Comparison of ENCODE assay signal across 25 cellular contexts in the genomic region with DNA sequence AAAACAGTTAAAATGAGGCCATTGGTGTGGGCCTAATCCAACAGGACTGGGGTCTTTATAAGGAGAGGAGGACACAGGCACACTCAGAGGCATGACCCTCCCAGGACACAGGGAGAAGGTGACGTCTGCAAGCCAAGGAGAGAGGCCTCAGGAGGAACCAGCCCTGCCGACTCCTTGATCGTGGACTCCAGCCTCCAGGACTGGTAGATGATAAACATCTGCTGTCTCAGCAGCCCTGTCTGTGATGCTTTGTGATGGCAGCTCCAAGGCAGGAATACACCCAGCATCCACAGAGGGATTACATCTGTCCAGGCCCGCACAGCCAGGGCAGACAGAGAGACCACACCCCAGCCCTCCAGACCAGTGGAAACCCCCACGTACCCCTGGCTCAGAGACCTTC.
"Had no signal": no experiment of that assay in that cellular context is flagged by ENCODE, and none has a peak within 500 bp of the region (broad histone marks: within the 10 kb centered on the region; RNA-seq: fewer than 3 reads in every experiment).

No MANE protein-coding gene starts in this region.

- H3K27me3 ChIP-seq: vagina had no signal

- H3K4me1 ChIP-seq: testis, vagina had no signal

- FAIRE-seq: astrocyte had no signal

- H3K27ac Mint-ChIP-seq: activated B cell treated with CpG ODN at 0.5 μM for 24 hours; activated CD4-positive, alpha-beta T cell treated with anti-CD3 and anti-CD28 coated beads for 36 hours; activated naive CD4-positive, alpha-beta T cell treated with anti-CD3 and anti-CD28 coated beads, Interleukin-2, amount 50 U/mL, for 72 hours; activated T-cell treated with anti-CD3 and anti-CD28 coated beads, Interleukin-2, amount 50 U/mL, for 24 hours; activated T-helper 17 cell treated with anti-CD3 and anti-CD28 coated beads, Interleukin-2, amount 50 U/mL, for 72 hours; progenitor cell of endocrine pancreas; stimulated activated naive CD8-positive, alpha-beta T cell treated with anti-CD3 and anti-CD28 coated beads, Interleukin-15, amount 100 ng/mL, for 72 hours; type B pancreatic cell had no signal

- H3K4me3 ChIP-seq: breast epithelium, hepatocyte, testis, vagina had no signal

- H3K36me3 Mint-ChIP-seq: type B pancreatic cell had no signal

- H3K36me3 ChIP-seq: breast epithelium, left ventricle myocardium inferior, spleen, vagina had no signal

- DNase-seq: activated B cell treated with CpG ODN at 0.5 μM for 24 hours; activated CD4-positive, alpha-beta T cell treated with anti-CD3 and anti-CD28 coated beads for 36 hours; activated CD4-positive, alpha-beta T cell treated with anti-CD3 and anti-CD28 coated beads, Interleukin-2, amount 50 U/mL, for 4 hours; activated CD8-positive, alpha-beta memory T cell treated with anti-CD3 and anti-CD28 coated beads for 24 hours; activated CD8-positive, alpha-beta memory T cell treated with anti-CD3 and anti-CD28 coated beads, Interleukin-2, amount 50 U/mL, for 4 hours; activated T-cell treated with anti-CD3 and anti-CD28 coated beads, Interleukin-2, amount 50 U/mL, for 24 hours; cerebellar nuclear complex; cortex of kidney; effector CD4-positive, alpha-beta T cell; foreskin melanocyte; kidney glomerular epithelial cell; left ventricle myocardium inferior; spleen; stimulated activated CD4-positive, alpha-beta T cell treated with anti-CD3 and anti-CD28 coated beads, Interleukin-4, amount 100 ng/mL, for 4 hours; stimulated activated naive CD8-positive, alpha-beta T cell treated with anti-CD3 and anti-CD28 coated beads, Interleukin-15, amount 100 ng/mL, for 72 hours; T-helper 9 cell; testis had no signal

- H3K4me3 Mint-ChIP-seq: activated B cell treated with CpG ODN at 0.5 μM for 24 hours; activated CD4-positive, alpha-beta T cell treated with anti-CD3 and anti-CD28 coated beads for 36 hours; activated T-cell treated with anti-CD3 and anti-CD28 coated beads, Interleukin-2, amount 50 U/mL, for 24 hours; activated T-helper 17 cell treated with anti-CD3 and anti-CD28 coated beads, Interleukin-2, amount 50 U/mL, for 72 hours; stimulated activated naive CD8-positive, alpha-beta T cell treated with anti-CD3 and anti-CD28 coated beads, Interleukin-15, amount 100 ng/mL, for 72 hours; type B pancreatic cell had no signal

- H3K9me3 ChIP-seq: breast epithelium, left ventricle myocardium inferior, testis, vagina had no signal

- H3K27ac ChIP-seq: breast epithelium, hepatocyte, spleen, testis, vagina had no signal

- H3K4me1 Mint-ChIP-seq: activated CD4-positive, alpha-beta T cell treated with anti-CD3 and anti-CD28 coated beads for 36 hours; activated T-helper 17 cell treated with anti-CD3 and anti-CD28 coated beads, Interleukin-2, amount 50 U/mL, for 72 hours had no signal

- H3K9me3 Mint-ChIP-seq: activated B cell treated with CpG ODN at 0.5 μM for 24 hours; activated naive CD4-positive, alpha-beta T cell treated with anti-CD3 and anti-CD28 coated beads, Interleukin-2, amount 50 U/mL, for 72 hours; activated T-cell treated with anti-CD3 and anti-CD28 coated beads, Interleukin-2, amount 50 U/mL, for 24 hours; activated T-helper 17 cell treated with anti-CD3 and anti-CD28 coated beads, Interleukin-2, amount 50 U/mL, for 72 hours; stimulated activated naive CD8-positive, alpha-beta T cell treated with anti-CD3 and anti-CD28 coated beads, Interleukin-15, amount 100 ng/mL, for 72 hours; type B pancreatic cell had no signal
